In genomic region chr16:2874584-2875362, GRCh38 we compare ENCODE assay signal across 8 cellular contexts. TPM values are rescaled to one million over a fixed set of nuclear protein-coding genes. Genes with fewer than 3 reads are reported as not detected.
DNase-seq lines count a peak whose midpoint lies in the region; ATAC-seq and TF ChIP-seq lines count a peak whose summit lies in the region.

No MANE protein-coding gene starts in this region.

- H2BK12ac ChIP-seq in trophoblast cell (ENCODE audit: low read length), result no peak overlapping the region

- H3K18ac ChIP-seq in trophoblast cell (ENCODE audit: low read length), result no peak overlapping the region

- no peak overlapping the region for H3K4ac ChIP-seq in trophoblast cell (ENCODE audit: low read depth, low read length)

- H3K79me2 ChIP-seq in trophoblast cell (ENCODE audit: control insufficient read depth, insufficient read depth, low read length, poor library complexity), result no peaks in the 10 kb centered on the region

- peak overlapping the region; percentile 54 for H4K12ac ChIP-seq in trophoblast cell (ENCODE audit: low read depth, low read length)

- no peaks in the 10 kb centered on the region for H3K79me1 ChIP-seq in trophoblast cell (ENCODE audit: low read length)

- no CpG with 5 or more reads among the region's 35 CpGs for WGBS in trophoblast cell (ENCODE audit: extremely low coverage, insufficient coverage, insufficient read length)

- peak overlapping the region; percentile 56 for H4K8ac ChIP-seq in trophoblast cell (ENCODE audit: low read depth, low read length)

- no peaks in the 10 kb centered on the region for H3K36me3 Mint-ChIP-seq in CD14-positive monocyte

- H3K27me3 ChIP-seq in MG63 (no peaks in the 10 kb centered on the region), trophoblast cell (ENCODE audit: insufficient read depth, low read length) (no peaks in the 10 kb centered on the region), uterus (no peaks in the 10 kb centered on the region)

- peak; percentile 92 for TF ChIP-seq CTCF in CD14-positive monocyte (IDR thresholded peaks at IDR 0.05)
- TF ChIP-seq CTCF in uterus (IDR thresholded peaks at IDR 0.05), result peak; percentile 85 to 99 (median 95)

- no peaks in the 10 kb centered on the region for H3K36me3 ChIP-seq in MG63
- no peaks in the 10 kb centered on the region for H3K36me3 ChIP-seq in trophoblast cell (ENCODE audit: control insufficient read depth in 1 of 2, insufficient read depth in 2 of 2, low read length in 2 of 2)
- no peaks in the 10 kb centered on the region for H3K36me3 ChIP-seq in uterus

- H3K4me1 Mint-ChIP-seq in CD14-positive monocyte, result peaks cover 11% of the 10 kb centered on the region

- no peak overlapping the region for H2BK5ac ChIP-seq in trophoblast cell (ENCODE audit: low read depth, low read length, poor library complexity)

- H3K27ac ChIP-seq in trophoblast cell (ENCODE audit: low read depth, low read length), result no peak overlapping the region
- no peak overlapping the region for H3K27ac ChIP-seq in uterus

- no peak overlapping the region for H3K23ac ChIP-seq in trophoblast cell (ENCODE audit: low read length)

- DNase-seq in CD14-positive monocyte (ENCODE audit: low spot score) (peak; percentile 75), MG63 (peak; percentile 84), SK-N-DZ (ENCODE audit: low spot score) (peak; percentile 75), activated gamma-delta T cell treated with Interleukin-2 at 50 U/mL for 16 hours (peak; percentile 60), glomerular visceral epithelial cell (ENCODE audit: extremely low spot score) (peak; percentile 77), trophoblast cell (peak; percentile 87 to 92), uterus (peak; percentile 71 to 78)

- no peak overlapping the region for H4K91ac ChIP-seq in trophoblast cell (ENCODE audit: low read depth, low read length)

- peaks cover 1 to 7% (median 4%) of the 10 kb centered on the region in 7 donors for H3K9me3 Mint-ChIP-seq in CD14-positive monocyte

- H3K4me3 Mint-ChIP-seq in CD14-positive monocyte, result no peak overlapping the region

- H2BK120ac ChIP-seq in trophoblast cell (ENCODE audit: insufficient read depth, low read length, poor library complexity), result no peak overlapping the region

- ATAC-seq in GM19467 (IDR thresholded peaks at IDR 0.05; ENCODE audit: unreplicated experiment), result peak; percentile 69

- H3K4me2 ChIP-seq in trophoblast cell (ENCODE audit: low read length), result no peak overlapping the region

- H3K27ac Mint-ChIP-seq in CD14-positive monocyte, result peak overlapping the region in 1 of 7 donors; percentile 31

- H3K4me1 ChIP-seq in trophoblast cell (ENCODE audit: control insufficient read depth in 1 of 2, insufficient read depth in 2 of 2, low read length in 2 of 2), result no peaks in the 10 kb centered on the region
- no peaks in the 10 kb centered on the region for H3K4me1 ChIP-seq in uterus

- intact Hi-C loops in CD14-positive monocyte (cut with micrococcal nuclease), result loop anchor here (2.0 to 5.0 kb wide), 3 partner anchors 37 to 44 kb away; partner anchors contain the start of gene FLYWCH1 (in 1 of the 2)
- intact Hi-C loops in uterus (cut with DNase I; ENCODE audit: low total_unique reads), result loop anchor here (10.0 kb wide), 1 partner anchor 50 kb away; no protein-coding TSS in a partner anchor

- no peak for TF ChIP-seq POLR2A in uterus (IDR thresholded peaks at IDR 0.05)

- H3K27me3 Mint-ChIP-seq in CD14-positive monocyte (ENCODE audit: low read depth in 3 of 3), result peaks cover 10 to 11% (median 11%) of the 10 kb centered on the region in 3 donors

- H3K4me3 ChIP-seq in MG63 (no peak overlapping the region), trophoblast cell (ENCODE audit: low read depth, low read length) (no peak overlapping the region), uterus (no peak overlapping the region)

- no peak overlapping the region for H3K14ac ChIP-seq in trophoblast cell (ENCODE audit: low read length)

- peak overlapping the region; percentile 71 for H2AFZ ChIP-seq in trophoblast cell (ENCODE audit: insufficient read depth, low read length, poor library complexity)

- H2AK5ac ChIP-seq in trophoblast cell (ENCODE audit: low read length), result no peak overlapping the region

- no peak overlapping the region for H3K9ac ChIP-seq in trophoblast cell (ENCODE audit: low read length)

- H3K9me3 ChIP-seq in MG63 (peaks cover 2% of the 10 kb centered on the region; the same call in 1 of the 2 replicates), trophoblast cell (ENCODE audit: insufficient read depth, low read depth, low read length) (no peaks in the 10 kb centered on the region), uterus (no peaks in the 10 kb centered on the region)

RNA-seq across cellular contexts. Expression of gene FLYWCH2, which starts 8.2 kb away (rescaled TPM):
- polyA plus RNA-seq in CD14-positive monocyte, result 10 to 100 TPM; 10.9 to 12.7 TPM
- total RNA-seq in MG63 (2014; rRNA removed; shearing (Covaris generic); ENCODE audit: low replicate concordance), result 176 and 179 TPM in 2 replicates
- polyA plus RNA-seq in SK-N-DZ (2014; cell fraction: cytosol; rRNA removed), result 109 and 111 TPM in 2 replicates
- 50.3 and 65.1 TPM in 2 replicates for polyA plus RNA-seq in SK-N-DZ (2014; cell fraction: nucleus; rRNA removed)
- 10.0 and 10.5 TPM in 2 replicates for polyA plus RNA-seq in trophoblast cell (2013)
- 100 to 1,000 TPM in 1 of 4 donors, 10 to 100 TPM in 3; 27.9 to 223 (median 40.9) TPM for total RNA-seq in uterus

RNA-seq across cellular contexts. Expression of gene PRSS22, which starts 16.8 kb away (rescaled TPM):
- polyA plus RNA-seq in CD14-positive monocyte, result not detected
- total RNA-seq in MG63 (2014; rRNA removed; shearing (Covaris generic); ENCODE audit: low replicate concordance), result not detected in 2 replicates
- not detected in 2 replicates for polyA plus RNA-seq in SK-N-DZ (2014; cell fraction: cytosol; rRNA removed)
- polyA plus RNA-seq in SK-N-DZ (2014; cell fraction: nucleus; rRNA removed), result not detected in 2 replicates
- 1.9 and 2.0 TPM in 2 replicates for polyA plus RNA-seq in trophoblast cell (2013)
- total RNA-seq in uterus, result 1 to 10 TPM in 1 of 4 donors, under 1 TPM in 1, not detected in 2; 0.46 to 2.4 TPM

RNA-seq across cellular contexts. Expression of gene FLYWCH1, which starts 37.0 kb away (rescaled TPM):
- 1 to 10 TPM; 5.0 to 7.1 TPM for polyA plus RNA-seq in CD14-positive monocyte
- 112 and 126 TPM in 2 replicates for total RNA-seq in MG63 (2014; rRNA removed; shearing (Covaris generic); ENCODE audit: low replicate concordance)
- polyA plus RNA-seq in SK-N-DZ (2014; cell fraction: cytosol; rRNA removed), result 8.9 and 24.9 TPM in 2 replicates
- 16.2 and 22.0 TPM in 2 replicates for polyA plus RNA-seq in SK-N-DZ (2014; cell fraction: nucleus; rRNA removed)
- polyA plus RNA-seq in trophoblast cell (2013), result 9.8 and 9.9 TPM in 2 replicates
- total RNA-seq in uterus, result 10 to 100 TPM; 11.5 to 62.3 (median 27.2) TPM

RNA-seq across cellular contexts. Expression of gene ZG16B, which starts 44.7 kb away (rescaled TPM):
- polyA plus RNA-seq in CD14-positive monocyte, result 10 to 100 TPM; 11.0 to 12.9 TPM
- total RNA-seq in MG63 (2014; rRNA removed; shearing (Covaris generic); ENCODE audit: low replicate concordance), result 2.7 TPM in 1 of 2 replicates, not detected in the other
- not detected in 2 replicates for polyA plus RNA-seq in SK-N-DZ (2014; cell fraction: cytosol; rRNA removed)
- 0.32 and 1.5 TPM in 2 replicates for polyA plus RNA-seq in SK-N-DZ (2014; cell fraction: nucleus; rRNA removed)
- not detected in 2 replicates for polyA plus RNA-seq in trophoblast cell (2013)
- total RNA-seq in uterus, result 10 to 100 TPM in 1 of 4 donors, 1 to 10 TPM in 1, not detected in 2; 1.3 to 15.9 TPM

RNA-seq across cellular contexts. Expression of gene PRSS21, which starts 57.7 kb away (rescaled TPM):
- 1 to 10 TPM; 2.1 to 3.1 TPM for polyA plus RNA-seq in CD14-positive monocyte
- 5.8 and 11.9 TPM in 2 replicates for total RNA-seq in MG63 (2014; rRNA removed; shearing (Covaris generic); ENCODE audit: low replicate concordance)
- polyA plus RNA-seq in SK-N-DZ (2014; cell fraction: cytosol; rRNA removed), result 0.59 and 3.0 TPM in 2 replicates
- polyA plus RNA-seq in SK-N-DZ (2014; cell fraction: nucleus; rRNA removed), result 12.7 and 14.8 TPM in 2 replicates
- not detected in 2 replicates for polyA plus RNA-seq in trophoblast cell (2013)
- total RNA-seq in uterus, result not detected
